ENCODE assay signal across 14 cellular contexts in the genomic region with DNA sequence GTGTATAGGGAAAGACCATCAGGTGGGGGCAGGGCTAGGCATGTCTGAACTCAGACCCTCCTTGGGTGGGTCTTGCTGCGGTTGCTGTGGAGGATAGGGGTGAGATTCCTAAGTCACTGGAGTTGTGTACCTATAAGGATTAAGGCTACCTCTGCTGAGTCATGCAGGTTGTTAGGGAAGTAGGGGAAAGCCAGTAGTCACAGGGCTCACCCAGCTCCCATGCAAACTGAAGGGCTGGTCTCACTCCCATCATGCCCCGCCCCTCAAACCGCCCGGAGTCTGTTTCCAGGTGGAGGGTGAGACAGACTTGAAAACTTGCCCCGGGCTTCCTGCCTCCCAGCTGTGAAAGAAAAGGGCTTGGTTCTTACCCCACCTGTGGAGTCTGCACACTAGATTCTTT.
"Had no signal": no experiment of that assay in that cellular context is flagged by ENCODE, and none has a peak within 500 bp of the region (broad histone marks: within the 10 kb centered on the region; RNA-seq: fewer than 3 reads in every experiment).

No MANE protein-coding gene starts in this region.

- DNase-seq: activated CD4-positive, alpha-beta T cell treated with anti-CD3 and anti-CD28 coated beads, Interleukin-2, amount 50 U/mL, for 4 hours; activated CD4-positive, CD25-positive, alpha-beta regulatory T cell treated with anti-CD3 and anti-CD28 coated beads, Interleukin-2, amount 50 U/mL, for 72 hours; activated effector memory CD4-positive, alpha-beta T cell treated with Interleukin-2 at 50 U/mL for 16 hours; activated T-cell treated with anti-CD3 and anti-CD28 coated beads, Interleukin-2, amount 50 U/mL, for 24 hours; body of pancreas; cerebellar nuclear complex; gastrocnemius medialis; heart right ventricle; ovary; retina; stimulated activated CD4-positive, alpha-beta T cell treated with anti-CD3 and anti-CD28 coated beads, Interleukin-15, amount 100 ng/mL, for 24 hours; stimulated activated CD4-positive, alpha-beta T cell treated with anti-CD3 and anti-CD28 coated beads, Interleukin-4, amount 100 ng/mL, for 24 hours; T-helper 17 cell had no signal

- H3K4me1 ChIP-seq: body of pancreas, gastrocnemius medialis, heart right ventricle, neural progenitor cell had no signal

- ATAC-seq: body of pancreas, gastrocnemius medialis, heart right ventricle, T-helper 17 cell had no signal

- H3K9ac ChIP-seq: neural progenitor cell had no signal

- H3K36me3 ChIP-seq: gastrocnemius medialis, heart right ventricle, neural progenitor cell, ovary had no signal

- H3K27ac ChIP-seq: body of pancreas, gastrocnemius medialis, heart right ventricle, neural progenitor cell, ovary had no signal

- H3K9me3 ChIP-seq: body of pancreas, gastrocnemius medialis, ovary had no signal

- H3K4me2 ChIP-seq: neural progenitor cell had no signal

- H3K27me3 ChIP-seq: body of pancreas, gastrocnemius medialis, heart right ventricle, neural progenitor cell, ovary had no signal

- H2AFZ ChIP-seq: neural progenitor cell had no signal

- H3K4me3 ChIP-seq: body of pancreas, gastrocnemius medialis, heart right ventricle, neural progenitor cell, ovary had no signal
